ENCODE assay signal across 13 cellular contexts in genomic region chr16:49641250-49641649, GRCh38.
DNase-seq lines count a peak whose midpoint lies in the region; ATAC-seq and TF ChIP-seq lines count a peak whose summit lies in the region.
"Had no signal": no experiment of that assay in that cellular context is flagged by ENCODE, and none has a peak within 500 bp of the region (broad histone marks: within the 10 kb centered on the region; RNA-seq: fewer than 3 reads in every experiment).

No MANE protein-coding gene starts in this region.

- DNase-seq in WTC11 (ENCODE audit: low spot score): no peak
- no peak for DNase-seq in nephron progenitor cell
- DNase-seq in 8988T: no peak
- DNase-seq in DMS 273 treated with DMSO at 0.1 percent for 48 hours (lab: John Stamatoyannopoulos, UW): no peak
- DNase-seq in naive thymus-derived CD4-positive, alpha-beta T cell: no peak
- DNase-seq: GF-D8, GM23248, NCI-H748 treated with DMSO at 0.1 percent for 48 hours, SIG-M5 had no signal

- H3K27me3 ChIP-seq in BLaER1 treated with 17β-estradiol and CSF1 and Interleukin-3, amounts not matched to agents 10 nM and 100 nM: peaks cover 0 to 31% (median 0%) of the 10 kb centered on the region in 11 experiments; a peak in 6 of 22 replicates
- H3K27me3 ChIP-seq in naive thymus-derived CD4-positive, alpha-beta T cell (ENCODE audit: control insufficient read depth in 2 of 2, insufficient read depth in 2 of 2, low read length in 2 of 2): no peaks in the 10 kb centered on the region

- no peaks in the 10 kb centered on the region for H3K27me3 Mint-ChIP-seq in WTC11 (ENCODE audit: low read depth)
- H3K27me3 Mint-ChIP-seq in nephron progenitor cell (ENCODE audit: low read depth, poor library complexity): peaks cover 12% of the 10 kb centered on the region
- peaks cover 0 to 11% (median 0%) of the 10 kb centered on the region in 5 donors for H3K27me3 Mint-ChIP-seq in naive thymus-derived CD4-positive, alpha-beta T cell
- peaks cover 4% of the 10 kb centered on the region for H3K27me3 Mint-ChIP-seq in activated T-helper 17 cell treated with anti-CD3 and anti-CD28 coated beads, Interleukin-2, amount 50 U/mL, for 72 hours

- intact Hi-C loops in naive thymus-derived CD4-positive, alpha-beta T cell (cut with micrococcal nuclease): no loop called here

- H3K9me3 ChIP-seq in BLaER1 treated with 17β-estradiol and CSF1 and Interleukin-3, amounts not matched to agents 10 nM and 100 nM (replicated peaks in 1 of 11): peaks cover 13 to 21% (median 16%) of the 10 kb centered on the region in 11 experiments
- peaks cover 0 to 5% (median 0%) of the 10 kb centered on the region in 3 experiments for H3K9me3 ChIP-seq in naive thymus-derived CD4-positive, alpha-beta T cell (ENCODE audit: control insufficient read depth in 2 of 3, low read length in 3 of 3)

- peaks cover 0 to 33% (median 28%) of the 10 kb centered on the region in 11 experiments; a peak in 17 of 22 replicates for H3K36me3 ChIP-seq in BLaER1 treated with 17β-estradiol and CSF1 and Interleukin-3, amounts not matched to agents 10 nM and 100 nM
- no peaks in the 10 kb centered on the region for H3K36me3 ChIP-seq in naive thymus-derived CD4-positive, alpha-beta T cell (ENCODE audit: control insufficient read depth in 2 of 3, insufficient read depth in 3 of 3, low read length in 3 of 3)

- H3K9me3 Mint-ChIP-seq in WTC11: peaks cover 7% of the 10 kb centered on the region
- peaks cover 5% of the 10 kb centered on the region for H3K9me3 Mint-ChIP-seq in nephron progenitor cell
- peaks cover 0 to 24% (median 6%) of the 10 kb centered on the region in 11 donors for H3K9me3 Mint-ChIP-seq in naive thymus-derived CD4-positive, alpha-beta T cell
- peaks cover 4% of the 10 kb centered on the region for H3K9me3 Mint-ChIP-seq in activated T-helper 17 cell treated with anti-CD3 and anti-CD28 coated beads, Interleukin-2, amount 50 U/mL, for 72 hours

- peak overlapping the region in 5 of 11 experiments; percentile 2 to 74 (median 67); a peak in 8 of 22 replicates for H3K9ac ChIP-seq in BLaER1 treated with 17β-estradiol and CSF1 and Interleukin-3, amounts not matched to agents 10 nM and 100 nM
- H3K9ac ChIP-seq: GM23248 had no signal

- H3K4me1 ChIP-seq in BLaER1 treated with 17β-estradiol and CSF1 and Interleukin-3, amounts not matched to agents 10 nM and 100 nM: peaks cover 23 to 82% (median 78%) of the 10 kb centered on the region in 10 experiments
- H3K4me1 ChIP-seq in naive thymus-derived CD4-positive, alpha-beta T cell (ENCODE audit: control insufficient read depth in 2 of 2, insufficient read depth in 2 of 2, low read length in 2 of 2): no peaks in the 10 kb centered on the region
- H3K4me1 ChIP-seq: A549 had no signal

- peak overlapping the region in 3 of 10 experiments; percentile 1 to 52 (median 40); a peak in 2 of 20 replicates for H3K4me3 ChIP-seq in BLaER1 treated with 17β-estradiol and CSF1 and Interleukin-3, amounts not matched to agents 10 nM and 100 nM
- H3K4me3 ChIP-seq in naive thymus-derived CD4-positive, alpha-beta T cell (ENCODE audit: low read length): no peak overlapping the region
- H3K4me3 ChIP-seq: A549, GM23248 had no signal

- CTCF ChIA-PET in WTC11 (lab: Charles Lee): interaction anchor here (1.1 to 2.3 kb wide), 4 partner anchors 48 to 235 kb away, joined by 3 to 11 read pairs (median 3); no protein-coding TSS in a partner anchor
- CTCF ChIA-PET in naive thymus-derived CD4-positive, alpha-beta T cell (lab: Charles Lee): no interaction called here

- ATAC-seq in GM19351 (IDR thresholded peaks at IDR 0.05; ENCODE audit: unreplicated experiment) (peak; percentile 57), WTC11 (peak; percentile 10; the same call in 1 of the 2 replicates)
- no peak for ATAC-seq in naive thymus-derived CD4-positive, alpha-beta T cell
- ATAC-seq in activated T-helper 17 cell treated with anti-CD3 and anti-CD28 coated beads, Interleukin-2, amount 50 U/mL, for 72 hours (replicated peaks): no peak
- ATAC-seq: A549 had no signal

- H3K4me2 ChIP-seq in BLaER1 treated with 17β-estradiol and CSF1 and Interleukin-3, amounts not matched to agents 10 nM and 100 nM: peak overlapping the region; percentile 51 to 97 (median 90); a peak in 20 of 22 replicates
- H3K4me2 ChIP-seq: A549 had no signal

- peaks cover 30% of the 10 kb centered on the region for H3K36me3 Mint-ChIP-seq in WTC11
- H3K36me3 Mint-ChIP-seq in nephron progenitor cell (ENCODE audit: low read depth): peaks cover 36% of the 10 kb centered on the region
- no peaks in the 10 kb centered on the region for H3K36me3 Mint-ChIP-seq in naive thymus-derived CD4-positive, alpha-beta T cell
- H3K36me3 Mint-ChIP-seq in activated T-helper 17 cell treated with anti-CD3 and anti-CD28 coated beads, Interleukin-2, amount 50 U/mL, for 72 hours (ENCODE audit: low read depth): no peaks in the 10 kb centered on the region

- H3K4me3 Mint-ChIP-seq in WTC11: no peak overlapping the region
- peak overlapping the region; percentile 28 for H3K4me3 Mint-ChIP-seq in nephron progenitor cell
- no peak overlapping the region for H3K4me3 Mint-ChIP-seq in naive thymus-derived CD4-positive, alpha-beta T cell
- H3K4me3 Mint-ChIP-seq in activated T-helper 17 cell treated with anti-CD3 and anti-CD28 coated beads, Interleukin-2, amount 50 U/mL, for 72 hours: no peak overlapping the region

- peak overlapping the region in 6 of 11 experiments; percentile 2 to 78 (median 57); a peak in 10 of 22 replicates for H3K27ac ChIP-seq in BLaER1 treated with 17β-estradiol and CSF1 and Interleukin-3, amounts not matched to agents 10 nM and 100 nM
- H3K27ac ChIP-seq in naive thymus-derived CD4-positive, alpha-beta T cell (ENCODE audit: low read depth, low read length): no peak overlapping the region
- H3K27ac ChIP-seq: A549, GM23248 had no signal

- TF ChIP-seq CTCF in WTC11 (IDR thresholded peaks at IDR 0.05) (no peak), nephron progenitor cell (IDR thresholded peaks at IDR 0.05) (no peak)

- H3K27ac Mint-ChIP-seq in WTC11: peak overlapping the region; percentile 90
- H3K27ac Mint-ChIP-seq in nephron progenitor cell: no peak overlapping the region
- no peak overlapping the region for H3K27ac Mint-ChIP-seq in naive thymus-derived CD4-positive, alpha-beta T cell
- no peak overlapping the region for H3K27ac Mint-ChIP-seq in activated T-helper 17 cell treated with anti-CD3 and anti-CD28 coated beads, Interleukin-2, amount 50 U/mL, for 72 hours

- H3K4me1 Mint-ChIP-seq in WTC11 (peaks cover 52% of the 10 kb centered on the region), nephron progenitor cell (peaks cover 72% of the 10 kb centered on the region)
- peaks cover 0 to 6% (median 0%) of the 10 kb centered on the region in 7 donors for H3K4me1 Mint-ChIP-seq in naive thymus-derived CD4-positive, alpha-beta T cell
- no peaks in the 10 kb centered on the region for H3K4me1 Mint-ChIP-seq in activated T-helper 17 cell treated with anti-CD3 and anti-CD28 coated beads, Interleukin-2, amount 50 U/mL, for 72 hours

- POLR2A ChIA-PET in WTC11 (lab: Charles Lee): no interaction called here
- POLR2A ChIA-PET in naive thymus-derived CD4-positive, alpha-beta T cell (lab: Charles Lee): no interaction called here

- peaks cover 0 to 25% (median 0%) of the 10 kb centered on the region in 11 experiments; a peak in 4 of 22 replicates for H4K20me1 ChIP-seq in BLaER1 treated with 17β-estradiol and CSF1 and Interleukin-3, amounts not matched to agents 10 nM and 100 nM

TF ChIP-seq in WTC11, 78 proteins besides CTCF, POLR2A, EP300 and RAD21 (continues in another document):
- TF ChIP-seq ZSCAN18 (CRISPR knock-in tag; IDR thresholded peaks at IDR 0.05): no peak
- TF ChIP-seq CREB1 (CRISPR knock-in tag; IDR thresholded peaks at IDR 0.05): no peak
- TF ChIP-seq ZNF532 (CRISPR knock-in tag; IDR thresholded peaks at IDR 0.05; ENCODE audit: borderline replicate concordance): no peak
- no peak for TF ChIP-seq IRF2 (CRISPR knock-in tag; IDR thresholded peaks at IDR 0.05; ENCODE audit: borderline replicate concordance, low read depth)
- no peak for TF ChIP-seq SP1 (CRISPR knock-in tag; conservative IDR thresholded peaks at IDR 0.05)
- no peak for TF ChIP-seq MYBL2 (CRISPR knock-in tag; IDR thresholded peaks at IDR 0.05)

Comparison
In these comparisons a context has a peak if more than half of its experiments do, and no peak if none do; other contexts are left out.
1. ATAC-seq: peak in GM19351 (single experiment) and WTC11 (single experiment); none in naive thymus-derived CD4-positive, alpha-beta T cell (single experiment) and activated T-helper 17 cell treated with anti-CD3 and anti-CD28 coated beads, Interleukin-2, amount 50 U/mL, for 72 hours (single experiment).